Comparison of ENCODE assay signal across 10 cellular contexts in genomic region chr20:35166242-35166830, GRCh38. TPM values are rescaled to one million over a fixed set of nuclear protein-coding genes. Genes with fewer than 3 reads are reported as not detected.
DNase-seq lines count a peak whose midpoint lies in the region; ATAC-seq, FAIRE-seq and TF ChIP-seq lines count a peak whose summit lies in the region.
"Had no signal": no experiment of that assay in that cellular context is flagged by ENCODE, and none has a peak within 500 bp of the region (broad histone marks: within the 10 kb centered on the region; RNA-seq: fewer than 3 reads in every experiment).

No MANE protein-coding gene starts in this region.

- TF ChIP-seq EP300 in HepG2 (IDR thresholded peaks at IDR 0.05; ENCODE audit: low read depth in 2 of 2, low read length in 2 of 2) (no peak), HepG2 (CRISPR knock-in tag; IDR thresholded peaks at IDR 0.05; ENCODE audit: borderline replicate concordance) (no peak)

- TF ChIP-seq CTCF in cardiac fibroblast (IDR thresholded peaks at IDR 0.05; ENCODE audit: low read depth, low read length): no peak
- TF ChIP-seq CTCF in HepG2 (CRISPR knock-in tag; IDR thresholded peaks at IDR 0.05): no peak
- no peak for TF ChIP-seq CTCF in thoracic aorta (IDR thresholded peaks at IDR 0.05)

- POLR2A ChIA-PET in HepG2 (lab: Yijun Ruan, JAX): interaction anchor here (1.6 to 2.4 kb wide), 2 partner anchors 9 to 20 kb away, joined by 5 to 11 read pairs; partner anchors contain the start of gene EDEM2

- peak overlapping the region; percentile 7; the same call in 1 of the 2 replicates for H3K9ac ChIP-seq in HepG2 (ENCODE audit: insufficient read depth, low read depth, low read length)

- H3K4me1 ChIP-seq in HepG2 (ENCODE audit: insufficient read depth, low read length): peaks cover 27% of the 10 kb centered on the region
- H3K4me1 ChIP-seq in thoracic aorta (ENCODE audit: control insufficient read depth in 1 of 2, low read depth in 2 of 2): peaks cover 2 to 12% of the 10 kb centered on the region in 2 donors

- CTCF ChIA-PET in HepG2 (lab: Yijun Ruan, JAX; ENCODE audit: low intra/inter-chr PET ratio, low total read pairs): no interaction called here

- peak; percentile 67 to 69 for DNase-seq in Kasumi-1 (lab: John Stamatoyannopoulos, UW)
- peak; percentile 12 to 71 for DNase-seq in cardiac fibroblast (ENCODE audit: low read depth in 2 of 2)
- no peak for DNase-seq in HepG2 (ENCODE audit: low spot score)
- DNase-seq in thoracic aorta (ENCODE audit: low spot score): no peak
- no peak for DNase-seq in OCI-M2 (lab: John Stamatoyannopoulos, UW; ENCODE audit: unreplicated experiment)
- DNase-seq in activated CD4-positive, alpha-beta T cell treated with anti-CD3 and anti-CD28 coated beads for 4 hours: no peak
- DNase-seq in SHP77 treated with DMSO at 0.1 percent for 48 hours (lab: John Stamatoyannopoulos, UW): no peak
- DNase-seq: activated B cell treated with CpG ODN at 0.5 μM for 24 hours, DMS79 treated with DMSO at 0.1 percent for 48 hours had no signal

- no peaks in the 10 kb centered on the region for H3K27me3 ChIP-seq in HepG2 (ENCODE audit: control insufficient read depth in 1 of 2, insufficient read depth in 2 of 2, low read length in 2 of 2)
- no peaks in the 10 kb centered on the region for H3K27me3 ChIP-seq in thoracic aorta (replicated peaks; ENCODE audit: insufficient read depth)

- intact Hi-C loops in HepG2 (cut with micrococcal nuclease; ENCODE audit: unreplicated experiment): no loop called here

- H3K36me3 ChIP-seq in HepG2 (replicated peaks in 1 of 2; ENCODE audit: control insufficient read depth in 1 of 2, insufficient read depth in 2 of 2, low read length in 2 of 2) (no peaks in the 10 kb centered on the region), thoracic aorta (no peaks in the 10 kb centered on the region)

- no peak for TF ChIP-seq RAD21 in HepG2 (CRISPR knock-in tag; IDR thresholded peaks at IDR 0.05)

- H3K27ac ChIP-seq in HepG2 (ENCODE audit: extremely low read length, insufficient read depth, low read length) (no peak overlapping the region), thoracic aorta (peak overlapping the region; percentile 15 to 23)

- no peaks in the 10 kb centered on the region for H3K79me2 ChIP-seq in HepG2 (ENCODE audit: insufficient read depth, low read length)

- TF ChIP-seq POLR2A in HepG2 (IDR thresholded peaks at IDR 0.05; ENCODE audit: insufficient read depth in 1 of 2, low read depth in 2 of 2, low read length in 2 of 2): no peak

- ATAC-seq in HepG2: peak; percentile 71
- no peak for ATAC-seq in thoracic aorta (ENCODE audit: insufficient number of reproducible peaks, low FRiP score, low read depth)

- FAIRE-seq in HepG2 (lab: Jason Lieb, UNC): no peak
- FAIRE-seq: endometrium had no signal

- H2AFZ ChIP-seq in HepG2 (ENCODE audit: low read length): no peak overlapping the region

- no peaks in the 10 kb centered on the region for H3K9me3 ChIP-seq in HepG2 (ENCODE audit: low read length)
- H3K9me3 ChIP-seq in thoracic aorta: no peaks in the 10 kb centered on the region

- H3K4me3 ChIP-seq in cardiac fibroblast (replicated peaks in 1 of 2; ENCODE audit: low read depth in 2 of 2, low read length in 2 of 2) (no peak overlapping the region), HepG2 (replicated peaks in 1 of 3; ENCODE audit: insufficient read depth in 1 of 3, low read depth in 2 of 3, low read length in 3 of 3) (no peak overlapping the region), thoracic aorta (no peak overlapping the region)

- no peak overlapping the region for H3K4me2 ChIP-seq in HepG2 (ENCODE audit: low read depth, low read length)

- no TSS peak for BruUV-seq in HepG2 (replicated peaks; lab: Mats Ljungman, UMichigan)

- WGBS in HepG2 (ENCODE audit: low lambda C conversion rate): 36% methylated on average over 5 of the region's 5 CpGs

- in situ Hi-C loops in HepG2 (cut with HindIII; ENCODE audit: extremely low pct_ligation_motif_present, low pct_unique_long_range_greater_than_20kb): no loop called here

- no peaks in the 10 kb centered on the region for H4K20me1 ChIP-seq in HepG2 (ENCODE audit: insufficient read depth, low read length)

TF ChIP-seq in HepG2, 621 proteins besides CTCF, POLR2A, EP300 and RAD21 (continues in another document):
- TF ChIP-seq ETV5 (CRISPR knock-in tag; IDR thresholded peaks at IDR 0.05; ENCODE audit: borderline replicate concordance) (peak; percentile 36; the same call in 1 of the 2 replicates), SIX1 (CRISPR knock-in tag; IDR thresholded peaks at IDR 0.05; ENCODE audit: borderline replicate concordance) (no peak), GABPB1 (CRISPR knock-in tag; IDR thresholded peaks at IDR 0.05) (peak; percentile 19; the same call in 1 of the 2 replicates), MAFF (IDR thresholded peaks at IDR 0.05; ENCODE audit: low read depth, low read length) (no peak), GATA4 (IDR thresholded peaks at IDR 0.05; ENCODE audit: borderline replicate concordance, low read depth) (no peak), ATF4 (CRISPR knock-in tag; IDR thresholded peaks at IDR 0.05) (no peak)

RNA-seq across cellular contexts. Expression of gene PROCR, which starts 5.5 kb away (rescaled TPM):
- 0.63 and 1.4 TPM in 2 replicates for total RNA-seq in HepG2 (2016; rRNA removed; fragmentation: Illumina TruSeq; extraction: Trizol)
- total RNA-seq in HepG2 (2016; cell fraction: cytosol; rRNA removed; fragmentation: Illumina TruSeq; extraction: Trizol; ENCODE audit: low read depth): 0.61 and 0.62 TPM in 2 replicates
- total RNA-seq in HepG2 (2016; cell fraction: insoluble cytoplasmic fraction; rRNA removed; fragmentation: Illumina TruSeq; extraction: Trizol): 0.54 and 1.5 TPM in 2 replicates
- 0.49 and 0.65 TPM in 2 replicates for total RNA-seq in HepG2 (2016; cell fraction: membrane; rRNA removed; fragmentation: Illumina TruSeq; extraction: Trizol)
- 0.87 and 1.2 TPM in 2 replicates for total RNA-seq in HepG2 (2016; cell fraction: nucleus; rRNA removed; fragmentation: Illumina TruSeq; extraction: Trizol)
- polyA plus RNA-seq in HepG2 (2011; rRNA removed): 1.7 and 1.9 TPM in 2 replicates
- polyA plus RNA-seq in HepG2 (2011; cell fraction: cytosol; rRNA removed): 1.6 and 2.1 TPM in 2 replicates
- 1.3 and 1.5 TPM in 2 replicates for polyA plus RNA-seq in HepG2 (2011; cell fraction: nucleus; rRNA removed)
- polyA plus RNA-seq in HepG2 (2012): 1.7 and 2.1 TPM in 2 replicates
- polyA plus RNA-seq in HepG2 (2016; cell fraction: cytosol; fragmentation: Illumina TruSeq; extraction: Trizol; ENCODE audit: low read depth): 0.54 and 0.74 TPM in 2 replicates
- 0.36 and 0.46 TPM in 2 replicates for polyA plus RNA-seq in HepG2 (2016; cell fraction: insoluble cytoplasmic fraction; fragmentation: Illumina TruSeq; extraction: Trizol; ENCODE audit: low read depth)
- polyA plus RNA-seq in HepG2 (2016; cell fraction: membrane; fragmentation: Illumina TruSeq; extraction: Trizol; ENCODE audit: low read depth): 0.41 and 0.64 TPM in 2 replicates
- polyA plus RNA-seq in HepG2 (2016; cell fraction: nucleus; fragmentation: Illumina TruSeq; extraction: Trizol; ENCODE audit: insufficient read depth, low read depth): 1.9 and 2.4 TPM in 2 replicates
- 1.9 and 27.7 TPM in 2 replicates for polyA minus RNA-seq in HepG2 (2011; rRNA and poly(A)+ RNA removed; ENCODE audit: low replicate concordance)
- polyA minus RNA-seq in HepG2 (2011; cell fraction: cytosol; rRNA and poly(A)+ RNA removed): 0.88 and 1.2 TPM in 2 replicates
- polyA minus RNA-seq in HepG2 (2011; cell fraction: nucleus; rRNA and poly(A)+ RNA removed): 0.50 TPM in 1 of 2 replicates, not detected in the other
- total RNA-seq in thoracic aorta: 10 to 100 TPM; 66.9 to 74.7 TPM

RNA-seq across cellular contexts. Expression of gene EDEM2, which starts 19.2 kb away (rescaled TPM):
- total RNA-seq in HepG2 (2016; rRNA removed; fragmentation: Illumina TruSeq; extraction: Trizol): 26.1 and 46.9 TPM in 2 replicates
- 13.9 and 15.6 TPM in 2 replicates for total RNA-seq in HepG2 (2016; cell fraction: cytosol; rRNA removed; fragmentation: Illumina TruSeq; extraction: Trizol; ENCODE audit: low read depth)
- 25.6 and 48.5 TPM in 2 replicates for total RNA-seq in HepG2 (2016; cell fraction: insoluble cytoplasmic fraction; rRNA removed; fragmentation: Illumina TruSeq; extraction: Trizol)
- total RNA-seq in HepG2 (2016; cell fraction: membrane; rRNA removed; fragmentation: Illumina TruSeq; extraction: Trizol): 27.6 and 30.5 TPM in 2 replicates
- 36.5 and 40.3 TPM in 2 replicates for total RNA-seq in HepG2 (2016; cell fraction: nucleus; rRNA removed; fragmentation: Illumina TruSeq; extraction: Trizol)
- 33.1 and 35.6 TPM in 2 replicates for polyA plus RNA-seq in HepG2 (2011; rRNA removed)
- 29.4 and 30.1 TPM in 2 replicates for polyA plus RNA-seq in HepG2 (2011; cell fraction: cytosol; rRNA removed)
- polyA plus RNA-seq in HepG2 (2011; cell fraction: nucleus; rRNA removed): 20.5 and 25.0 TPM in 2 replicates
- 28.5 and 32.2 TPM in 2 replicates for polyA plus RNA-seq in HepG2 (2012)
- polyA plus RNA-seq in HepG2 (2016; cell fraction: cytosol; fragmentation: Illumina TruSeq; extraction: Trizol; ENCODE audit: low read depth): 14.6 and 16.0 TPM in 2 replicates
- 23.9 and 24.8 TPM in 2 replicates for polyA plus RNA-seq in HepG2 (2016; cell fraction: insoluble cytoplasmic fraction; fragmentation: Illumina TruSeq; extraction: Trizol; ENCODE audit: low read depth)
- polyA plus RNA-seq in HepG2 (2016; cell fraction: membrane; fragmentation: Illumina TruSeq; extraction: Trizol; ENCODE audit: low read depth): 21.0 and 21.5 TPM in 2 replicates
- 57.4 and 60.1 TPM in 2 replicates for polyA plus RNA-seq in HepG2 (2016; cell fraction: nucleus; fragmentation: Illumina TruSeq; extraction: Trizol; ENCODE audit: insufficient read depth, low read depth)
- 13.5 and 24.8 TPM in 2 replicates for polyA minus RNA-seq in HepG2 (2011; rRNA and poly(A)+ RNA removed; ENCODE audit: low replicate concordance)
- 10.6 and 16.1 TPM in 2 replicates for polyA minus RNA-seq in HepG2 (2011; cell fraction: cytosol; rRNA and poly(A)+ RNA removed)
- 5.9 and 9.2 TPM in 2 replicates for polyA minus RNA-seq in HepG2 (2011; cell fraction: nucleus; rRNA and poly(A)+ RNA removed)
- 10 to 100 TPM; 24.6 to 25.3 TPM for total RNA-seq in thoracic aorta

Comparison
In these comparisons a context has a peak if more than half of its experiments do, and no peak if none do; other contexts are left out.
1. DNase-seq: peak in Kasumi-1 (2 of 2) and cardiac fibroblast (2 of 2); none in HepG2 (single experiment), thoracic aorta (single experiment), OCI-M2 (single experiment), activated CD4-positive, alpha-beta T cell treated with anti-CD3 and anti-CD28 coated beads for 4 hours (0 of 2) and SHP77 treated with DMSO at 0.1 percent for 48 hours (single experiment).
2. RNA of gene PROCR, which starts 5.5 kb away (total RNA-seq): 66.9 to 74.7 TPM in thoracic aorta; 0.49 to 1.5 TPM in HepG2; every median in the first group is over 10 times any median in the second.